ENCODE assay signal across 9 cellular contexts in genomic region chr17:17921192-17922082, GRCh38. TPM values are rescaled to one million over a fixed set of nuclear protein-coding genes. Genes with fewer than 3 reads are reported as not detected.
DNase-seq lines count a peak whose midpoint lies in the region; ATAC-seq and TF ChIP-seq lines count a peak whose summit lies in the region.
"Had no signal": no experiment of that assay in that cellular context is flagged by ENCODE, and none has a peak within 500 bp of the region (broad histone marks: within the 10 kb centered on the region; RNA-seq: fewer than 3 reads in every experiment).

No MANE protein-coding gene starts in this region.

- no peaks in the 10 kb centered on the region for H3K27me3 Mint-ChIP-seq in CD4-positive, alpha-beta T cell

- CTCF ChIA-PET in CD4-positive, alpha-beta T cell (lab: Charles Lee) = interaction anchor here (0.8 kb wide), 1 partner anchor 17 kb away, joined by 3 read pairs; no protein-coding TSS in a partner anchor

- H3K27ac ChIP-seq in HUES48 (ENCODE audit: low read depth, low read length) (peak overlapping the region; percentile 92), suprapubic skin (peak overlapping the region; percentile 36)
- H3K27ac ChIP-seq in CD4-positive, alpha-beta T cell (ENCODE audit: low read depth, low read length) = no peak overlapping the region

- H3K4me3 Mint-ChIP-seq in CD4-positive, alpha-beta T cell = no peak overlapping the region

- peak overlapping the region; percentile 18; the same call in 1 of the 2 replicates for H3K4me3 ChIP-seq in HUES48 (ENCODE audit: low read depth, low read length)
- no peak overlapping the region for H3K4me3 ChIP-seq in cardiac fibroblast (replicated peaks in 1 of 2; ENCODE audit: low read depth in 2 of 2, low read length in 2 of 2)
- no peak overlapping the region for H3K4me3 ChIP-seq in kidney epithelial cell (ENCODE audit: low read depth, low read length)
- H3K4me3 ChIP-seq in suprapubic skin = no peak overlapping the region
- H3K4me3 ChIP-seq: GM12878 had no signal

- no peak for TF ChIP-seq EP300 in suprapubic skin (IDR thresholded peaks at IDR 0.05)

- peak overlapping the region; percentile 39; the same call in 1 of the 2 replicates for H3K9ac ChIP-seq in HUES48 (ENCODE audit: low read depth, low read length)

- H3K27me3 ChIP-seq in HUES48 (ENCODE audit: control insufficient read depth, insufficient read depth, low read length) (no peaks in the 10 kb centered on the region), kidney epithelial cell (ENCODE audit: control insufficient read depth, insufficient read depth, low read length) (no peaks in the 10 kb centered on the region), suprapubic skin (no peaks in the 10 kb centered on the region)
- no peaks in the 10 kb centered on the region for H3K27me3 ChIP-seq in CD4-positive, alpha-beta T cell (ENCODE audit: control insufficient read depth, insufficient read depth, low read length)

- peak; percentile 96 for DNase-seq in A172 (ENCODE audit: low spot score)
- DNase-seq in cardiac fibroblast (ENCODE audit: low read depth in 2 of 2) = peak; percentile 95 to 97
- peak; percentile 82 for DNase-seq in kidney epithelial cell (ENCODE audit: low read depth)
- DNase-seq in suprapubic skin (ENCODE audit: low spot score in 2 of 2) = no peak
- DNase-seq in NCI-H2107 treated with DMSO at 0.1 percent for 48 hours (lab: John Stamatoyannopoulos, UW; ENCODE audit: unreplicated experiment) = no peak
- no peak for DNase-seq in CD4-positive, alpha-beta T cell
- DNase-seq in stimulated activated CD4-positive, alpha-beta T cell treated with anti-CD3 and anti-CD28 coated beads, Interleukin-15, amount 100 ng/mL, for 24 hours = no peak

- H3K27ac Mint-ChIP-seq in CD4-positive, alpha-beta T cell = no peak overlapping the region

- H3K4me1 Mint-ChIP-seq in CD4-positive, alpha-beta T cell (ENCODE audit: low read depth) = peaks cover 19% of the 10 kb centered on the region

- no peaks in the 10 kb centered on the region for H3K9me3 Mint-ChIP-seq in CD4-positive, alpha-beta T cell

- no peaks in the 10 kb centered on the region for H3K36me3 ChIP-seq in HUES48 (ENCODE audit: control insufficient read depth, insufficient read depth, low read length)
- H3K36me3 ChIP-seq in kidney epithelial cell (ENCODE audit: control insufficient read depth, insufficient read depth, low read length) = no peaks in the 10 kb centered on the region
- H3K36me3 ChIP-seq in suprapubic skin = no peaks in the 10 kb centered on the region

- no peak for TF ChIP-seq POLR2A in suprapubic skin (IDR thresholded peaks at IDR 0.05)

- 51% methylated on average over 10 of the region's 10 CpGs for WGBS in suprapubic skin

- no peak for ATAC-seq in CD4-positive, alpha-beta T cell (ENCODE audit: poor library complexity)
- ATAC-seq: GM12878 had no signal

- TF ChIP-seq CTCF in cardiac fibroblast (IDR thresholded peaks at IDR 0.05; ENCODE audit: low read depth, low read length) (no peak), kidney epithelial cell (IDR thresholded peaks at IDR 0.05; ENCODE audit: insufficient read depth, low read length, poor library complexity, severe bottlenecking) (no peak), suprapubic skin (IDR thresholded peaks at IDR 0.05) (no peak)
- TF ChIP-seq CTCF in CD4-positive, alpha-beta T cell (IDR thresholded peaks at IDR 0.05) = no peak

- intact Hi-C loops in CD4-positive, alpha-beta T cell (cut with DNase I, micrococcal nuclease) = loop anchor here in 1 of 2 experiments (5.0 kb wide), 1 partner anchor 51 kb away; the partner anchor contains the start of genes DRC3 and TOM1L2

- H3K9me3 ChIP-seq in HUES48 (ENCODE audit: control insufficient read depth, insufficient read depth, low read length) (no peaks in the 10 kb centered on the region), suprapubic skin (no peaks in the 10 kb centered on the region)
- no peaks in the 10 kb centered on the region for H3K9me3 ChIP-seq in CD4-positive, alpha-beta T cell (ENCODE audit: control insufficient read depth, low read length)

- POLR2A ChIA-PET in CD4-positive, alpha-beta T cell (lab: Charles Lee) = no interaction called here

- H3K36me3 Mint-ChIP-seq in CD4-positive, alpha-beta T cell (ENCODE audit: low read depth) = no peaks in the 10 kb centered on the region

- H3K4me1 ChIP-seq in HUES48 (ENCODE audit: control insufficient read depth, insufficient read depth, low read length) = peaks cover 33% of the 10 kb centered on the region
- H3K4me1 ChIP-seq in suprapubic skin = peaks cover 54% of the 10 kb centered on the region

RNA-seq across cellular contexts. Expression of gene TOM1L2, which starts 50.8 kb away (rescaled TPM):
- total RNA-seq in A172 (2014; rRNA removed; shearing (Covaris generic)) = 40.7 and 50.0 TPM in 2 replicates
- total RNA-seq in kidney epithelial cell = 16.3 and 17.7 TPM in 2 replicates
- total RNA-seq in suprapubic skin = 100 to 1,000 TPM; 128 to 259 (median 162) TPM
- 10 to 100 TPM; 28.5 to 30.5 TPM for total RNA-seq in CD4-positive, alpha-beta T cell

RNA-seq across cellular contexts. Expression of gene DRC3, which starts 51.2 kb away (rescaled TPM):
- total RNA-seq in A172 (2014; rRNA removed; shearing (Covaris generic)) = 1.1 and 1.7 TPM in 2 replicates
- total RNA-seq in kidney epithelial cell = 3.9 and 17.7 TPM in 2 replicates
- 10 to 100 TPM in 1 of 4 donors, 1 to 10 TPM in 3; 2.0 to 10.6 (median 5.5) TPM for total RNA-seq in suprapubic skin
- total RNA-seq in CD4-positive, alpha-beta T cell = under 1 TPM in 1 of 2 experiments, not detected in 1; 0.11 TPM

Comparison
In these comparisons a context has a peak if more than half of its experiments do, and no peak if none do; other contexts are left out.
1. DNase-seq: peak in A172 (single experiment), cardiac fibroblast (2 of 2) and kidney epithelial cell (single experiment); none in suprapubic skin (0 of 2), NCI-H2107 treated with DMSO at 0.1 percent for 48 hours (single experiment), CD4-positive, alpha-beta T cell (0 of 10) and stimulated activated CD4-positive, alpha-beta T cell treated with anti-CD3 and anti-CD28 coated beads, Interleukin-15, amount 100 ng/mL, for 24 hours (single experiment).